Comparison of ENCODE assay signal across 23 cellular contexts in genomic region chr5:105274079-105274478, GRCh38.
DNase-seq lines count a peak whose midpoint lies in the region; ATAC-seq and TF ChIP-seq lines count a peak whose summit lies in the region.
"Had no signal": no experiment of that assay in that cellular context is flagged by ENCODE, and none has a peak within 500 bp of the region (broad histone marks: within the 10 kb centered on the region; RNA-seq: fewer than 3 reads in every experiment).

No MANE protein-coding gene starts in this region.

- intact Hi-C loops in body of pancreas (cut with DNase I) = no loop called here

- no peaks in the 10 kb centered on the region for H3K4me1 ChIP-seq in body of pancreas
- H3K4me1 ChIP-seq: BLaER1 had no signal

- no peak overlapping the region for H3K27ac ChIP-seq in body of pancreas
- H3K27ac ChIP-seq: BLaER1 had no signal

- TF ChIP-seq CTCF in body of pancreas (IDR thresholded peaks at IDR 0.05) = no peak

- 31 to 32% methylated on average over 1 of the region's 1 CpG for WGBS in body of pancreas, 2 donors

- H3K27me3 ChIP-seq in body of pancreas = no peaks in the 10 kb centered on the region
- H3K27me3 ChIP-seq: BE2C, BLaER1 had no signal

- DNase-seq in ELR (ENCODE audit: low read depth) = peak; percentile 25
- DNase-seq in HT1080 (ENCODE audit: low read depth) = peak; percentile 3
- DNase-seq in RKO (ENCODE audit: low spot score) = peak; percentile 21
- DNase-seq in astrocyte of the hippocampus (ENCODE audit: low read depth, low spot score) = peak; percentile 1
- DNase-seq in NCI-H1930 (lab: John Stamatoyannopoulos, UW) = no peak
- no peak for DNase-seq in islet precursor cell
- no peak for DNase-seq in body of pancreas
- DNase-seq: 8988T; ACHN; BE2C; C1 segment of cervical spinal cord; CD4-positive, alpha-beta memory T cell; CD4-positive, CD25-positive, alpha-beta regulatory T cell; CD8-positive, alpha-beta memory T cell; COR-L47; DMS 273 treated with DMSO at 0.1 percent for 48 hours; DMS153; DMS79; DND-41; EL; GF-D8 had no signal

- TF ChIP-seq POLR2A in body of pancreas (IDR thresholded peaks at IDR 0.05) = no peak

- no peak for ATAC-seq in HG03571 (IDR thresholded peaks at IDR 0.05; ENCODE audit: unreplicated experiment)
- no peak for ATAC-seq in body of pancreas

- no peak overlapping the region for H3K4me3 ChIP-seq in body of pancreas
- H3K4me3 ChIP-seq: BLaER1 had no signal

- H3K9me3 ChIP-seq in body of pancreas = no peaks in the 10 kb centered on the region
- H3K9me3 ChIP-seq: BE2C, BLaER1 had no signal

- H3K36me3 ChIP-seq in body of pancreas (replicated peaks in 1 of 2; ENCODE audit: insufficient read depth in 1 of 2, low read depth in 2 of 2) = no peaks in the 10 kb centered on the region
- H3K36me3 ChIP-seq: BE2C, BLaER1 had no signal

Comparison
In these comparisons a context has a peak if more than half of its experiments do, and no peak if none do; other contexts are left out.
1. DNase-seq: peak in ELR (single experiment), HT1080 (single experiment), RKO (single experiment) and astrocyte of the hippocampus (single experiment); none in NCI-H1930 (0 of 2), islet precursor cell (single experiment) and body of pancreas (0 of 4).